Comparison of ENCODE assay signal across 1 cellular context in the genomic region with DNA sequence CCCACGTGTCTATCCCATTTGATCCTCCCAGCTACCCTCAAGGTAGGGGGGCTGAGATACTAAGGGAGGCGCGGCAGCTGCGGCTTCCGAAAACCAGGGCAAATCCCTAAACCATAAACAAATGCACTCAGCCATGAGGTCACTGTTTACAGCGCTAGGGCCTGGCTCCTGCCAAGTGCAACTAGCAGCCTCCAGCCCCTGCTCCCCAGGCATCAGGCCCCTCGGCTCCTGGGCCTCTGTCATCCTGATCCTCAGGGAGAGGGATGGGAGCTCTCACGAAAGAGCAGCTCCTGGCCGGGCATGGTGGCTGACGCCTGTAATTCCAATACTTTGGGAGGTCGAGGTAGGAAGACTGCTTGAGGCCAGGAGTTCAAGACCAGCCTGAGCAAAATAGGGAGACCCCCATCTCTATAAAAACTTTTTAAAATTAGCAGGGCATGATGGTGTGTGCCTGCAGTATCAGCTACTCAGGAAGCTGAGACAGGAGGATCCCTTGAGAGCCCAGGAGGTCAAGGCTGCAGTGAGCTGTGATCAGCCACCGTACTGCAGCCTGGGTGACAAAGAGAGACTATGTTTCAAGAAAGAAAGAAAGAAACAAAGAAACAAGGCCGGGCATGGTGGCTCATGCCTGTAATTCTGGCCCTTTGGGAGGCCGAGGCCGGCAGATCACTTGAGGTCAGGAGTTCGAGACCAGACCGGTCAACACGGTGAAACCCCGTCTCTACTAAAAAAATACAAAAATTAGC.
TF ChIP-seq lines count a peak whose summit lies in the region.

No MANE protein-coding gene starts in this region.

TF ChIP-seq in HCT116, 20 proteins besides CTCF, POLR2A, EP300 and RAD21 (continued from another document):
- TF ChIP-seq, protein P1, sequence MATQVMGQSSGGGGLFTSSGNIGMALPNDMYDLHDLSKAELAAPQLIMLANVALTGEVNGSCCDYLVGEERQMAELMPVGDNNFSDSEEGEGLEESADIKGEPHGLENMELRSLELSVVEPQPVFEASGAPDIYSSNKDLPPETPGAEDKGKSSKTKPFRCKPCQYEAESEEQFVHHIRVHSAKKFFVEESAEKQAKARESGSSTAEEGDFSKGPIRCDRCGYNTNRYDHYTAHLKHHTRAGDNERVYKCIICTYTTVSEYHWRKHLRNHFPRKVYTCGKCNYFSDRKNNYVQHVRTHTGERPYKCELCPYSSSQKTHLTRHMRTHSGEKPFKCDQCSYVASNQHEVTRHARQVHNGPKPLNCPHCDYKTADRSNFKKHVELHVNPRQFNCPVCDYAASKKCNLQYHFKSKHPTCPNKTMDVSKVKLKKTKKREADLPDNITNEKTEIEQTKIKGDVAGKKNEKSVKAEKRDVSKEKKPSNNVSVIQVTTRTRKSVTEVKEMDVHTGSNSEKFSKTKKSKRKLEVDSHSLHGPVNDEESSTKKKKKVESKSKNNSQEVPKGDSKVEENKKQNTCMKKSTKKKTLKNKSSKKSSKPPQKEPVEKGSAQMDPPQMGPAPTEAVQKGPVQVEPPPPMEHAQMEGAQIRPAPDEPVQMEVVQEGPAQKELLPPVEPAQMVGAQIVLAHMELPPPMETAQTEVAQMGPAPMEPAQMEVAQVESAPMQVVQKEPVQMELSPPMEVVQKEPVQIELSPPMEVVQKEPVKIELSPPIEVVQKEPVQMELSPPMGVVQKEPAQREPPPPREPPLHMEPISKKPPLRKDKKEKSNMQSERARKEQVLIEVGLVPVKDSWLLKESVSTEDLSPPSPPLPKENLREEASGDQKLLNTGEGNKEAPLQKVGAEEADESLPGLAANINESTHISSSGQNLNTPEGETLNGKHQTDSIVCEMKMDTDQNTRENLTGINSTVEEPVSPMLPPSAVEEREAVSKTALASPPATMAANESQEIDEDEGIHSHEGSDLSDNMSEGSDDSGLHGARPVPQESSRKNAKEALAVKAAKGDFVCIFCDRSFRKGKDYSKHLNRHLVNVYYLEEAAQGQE (IDR thresholded peaks at IDR 0.05; ENCODE audit: low read depth), result no peak
- no peak for TF ChIP-seq POLR2AphosphoS5 (IDR thresholded peaks at IDR 0.05; ENCODE audit: low read depth, low read length)
TF ChIP-seq in HCT116: peak in this region for 0.
